ENCODE assay signal across 9 cellular contexts in genomic region chr2:20916604-20917286, GRCh38.
DNase-seq lines count a peak whose midpoint lies in the region; ATAC-seq and TF ChIP-seq lines count a peak whose summit lies in the region.
"Had no signal": no experiment of that assay in that cellular context is flagged by ENCODE, and none has a peak within 500 bp of the region (broad histone marks: within the 10 kb centered on the region; RNA-seq: fewer than 3 reads in every experiment).

No MANE protein-coding gene starts in this region.

- peak overlapping the region; percentile 60 for H2BK5ac ChIP-seq in mesenchymal stem cell (ENCODE audit: low read depth, low read length, poor library complexity, severe bottlenecking)

- H3K36me3 ChIP-seq in MG63 (no peaks in the 10 kb centered on the region), mesenchymal stem cell (ENCODE audit: control insufficient read depth in 1 of 2, insufficient read depth in 2 of 2, low read depth in 1 of 2, low read length in 2 of 2) (no peaks in the 10 kb centered on the region), upper lobe of left lung (no peaks in the 10 kb centered on the region)

- H3K23ac ChIP-seq in mesenchymal stem cell (ENCODE audit: low read length in 2 of 2) = no peak overlapping the region

- TF ChIP-seq POLR2A in upper lobe of left lung (IDR thresholded peaks at IDR 0.05) = no peak

- H3K27ac ChIP-seq in C4-2B (no peak overlapping the region), mesenchymal stem cell (ENCODE audit: low read length, poor library complexity, severe bottlenecking) (peak overlapping the region; percentile 69), upper lobe of left lung (no peak overlapping the region)

- H2AK5ac ChIP-seq in mesenchymal stem cell (ENCODE audit: low read length, severe bottlenecking) = peak overlapping the region; percentile 7

- H2BK15ac ChIP-seq in mesenchymal stem cell (ENCODE audit: low read depth, poor library complexity, severe bottlenecking) = no peak overlapping the region

- TF ChIP-seq CTCF in C4-2B (conservative IDR thresholded peaks at IDR 0.05) (peak; percentile 66), upper lobe of left lung (IDR thresholded peaks at IDR 0.05) (peak in 1 of 6 experiments; percentile 8)

- H3K27me3 ChIP-seq in MG63 = no peaks in the 10 kb centered on the region
- peaks cover 0 to 60% of the 10 kb centered on the region in 2 experiments for H3K27me3 ChIP-seq in mesenchymal stem cell (ENCODE audit: control insufficient read depth in 1 of 2, insufficient read depth in 1 of 2, low read length in 2 of 2)
- no peaks in the 10 kb centered on the region for H3K27me3 ChIP-seq in upper lobe of left lung

- H3K4me1 ChIP-seq in mesenchymal stem cell (ENCODE audit: control insufficient read depth, insufficient read depth, low read depth, low read length) (peaks cover 35% of the 10 kb centered on the region), upper lobe of left lung (no peaks in the 10 kb centered on the region)

- TF ChIP-seq EP300 in upper lobe of left lung (IDR thresholded peaks at IDR 0.05) = no peak

- H3K79me1 ChIP-seq in mesenchymal stem cell (replicated peaks; ENCODE audit: low read length, poor library complexity, severe bottlenecking) = no peaks in the 10 kb centered on the region

- H3K9ac ChIP-seq in mesenchymal stem cell (ENCODE audit: low read length) = no peak overlapping the region

- no peak overlapping the region for H3K4ac ChIP-seq in mesenchymal stem cell (ENCODE audit: low read depth in 1 of 2, low read length in 2 of 2)

- WGBS in mesenchymal stem cell = 49% methylated on average over 7 of the region's 7 CpGs
- WGBS in upper lobe of left lung, 2 donors = 43 to 57% methylated on average over 7 of the region's 7 CpGs

- H3K4me2 ChIP-seq in mesenchymal stem cell (ENCODE audit: low read length, poor library complexity, severe bottlenecking) = no peak overlapping the region

- H2BK120ac ChIP-seq in mesenchymal stem cell (ENCODE audit: low read depth, low read length) = no peak overlapping the region

- no peak overlapping the region for H3K14ac ChIP-seq in mesenchymal stem cell (ENCODE audit: low read length in 2 of 2)

- H4K91ac ChIP-seq in mesenchymal stem cell (ENCODE audit: low read length) = no peak overlapping the region

- H3K4me3 ChIP-seq in MG63 (no peak overlapping the region), mesenchymal stem cell (ENCODE audit: insufficient read depth in 1 of 2, low read depth in 1 of 2, low read length in 2 of 2) (no peak overlapping the region), upper lobe of left lung (no peak overlapping the region)

- no peak overlapping the region for H3K18ac ChIP-seq in mesenchymal stem cell (ENCODE audit: low read depth in 1 of 2, low read length in 2 of 2)

- no peak overlapping the region for H2BK12ac ChIP-seq in mesenchymal stem cell (ENCODE audit: low read length in 2 of 2)

- peak; percentile 76 for DNase-seq in MG63
- peak; percentile 7 to 28 for DNase-seq in dermis microvascular lymphatic vessel endothelial cell (ENCODE audit: low read depth in 2 of 2)
- no peak for DNase-seq in mesenchymal stem cell
- DNase-seq in activated T-cell treated with anti-CD3 and anti-CD28 coated beads for 4 hours = no peak
- DNase-seq in NCI-H1436 treated with DMSO at 0.1 percent for 48 hours (lab: John Stamatoyannopoulos, UW) = no peak
- DNase-seq in upper lobe of left lung = no peak
- no peak for DNase-seq in NCI-H2171 treated with DMSO at 0.1 percent for 48 hours (lab: John Stamatoyannopoulos, UW)
- DNase-seq: NCI-H1930 had no signal

- ATAC-seq in upper lobe of left lung (ENCODE audit: low FRiP score in 2 of 2) = no peak

- H3K9me3 ChIP-seq in MG63 = no peaks in the 10 kb centered on the region
- no peaks in the 10 kb centered on the region for H3K9me3 ChIP-seq in mesenchymal stem cell (ENCODE audit: control insufficient read depth, low read length)
- no peaks in the 10 kb centered on the region for H3K9me3 ChIP-seq in upper lobe of left lung

- H2AFZ ChIP-seq in mesenchymal stem cell (ENCODE audit: low read depth, low read length) = no peak overlapping the region

- no peak overlapping the region for H4K8ac ChIP-seq in mesenchymal stem cell (ENCODE audit: low read length)

Comparison
In these comparisons a context has a peak if more than half of its experiments do, and no peak if none do; other contexts are left out.
1. DNase-seq: peak in MG63 (single experiment) and dermis microvascular lymphatic vessel endothelial cell (2 of 2); none in mesenchymal stem cell (single experiment), activated T-cell treated with anti-CD3 and anti-CD28 coated beads for 4 hours (single experiment), NCI-H1436 treated with DMSO at 0.1 percent for 48 hours (single experiment), upper lobe of left lung (0 of 2) and NCI-H2171 treated with DMSO at 0.1 percent for 48 hours (single experiment).